In genomic region chr2:39994151-39994550, GRCh38 we compare ENCODE assay signal across 22 cellular contexts.
DNase-seq lines count a peak whose midpoint lies in the region; FAIRE-seq and TF ChIP-seq lines count a peak whose summit lies in the region.
"Had no signal": no experiment of that assay in that cellular context is flagged by ENCODE, and none has a peak within 500 bp of the region (broad histone marks: within the 10 kb centered on the region; RNA-seq: fewer than 3 reads in every experiment).

No MANE protein-coding gene starts in this region.

- H3K36me3 ChIP-seq in BJ (ENCODE audit: control insufficient read depth, insufficient read depth, low read length) (no peaks in the 10 kb centered on the region), bronchial epithelial cell (ENCODE audit: control insufficient read depth, insufficient read depth, low read length) (no peaks in the 10 kb centered on the region), kidney (ENCODE audit: control insufficient read depth in 1 of 2, insufficient read depth in 2 of 2, low read length in 2 of 2) (no peaks in the 10 kb centered on the region), endodermal cell (ENCODE audit: control insufficient read depth, insufficient read depth, low read length) (no peaks in the 10 kb centered on the region)
- H3K36me3 ChIP-seq: adrenal gland, left lung, prostate gland, suprapubic skin had no signal

- POLR2A ChIA-PET in BJ (lab: Charles Lee), result interaction anchor here (0.5 to 0.7 kb wide), 2 partner anchors 10 to 39 kb away, joined by 3 read pairs; no protein-coding TSS in a partner anchor

- no peaks in the 10 kb centered on the region for H3K27me3 Mint-ChIP-seq in endodermal cell (ENCODE audit: insufficient read depth)
- H3K27me3 Mint-ChIP-seq: activated T-cell treated with anti-CD3 and anti-CD28 coated beads, Interleukin-2, amount 50 U/mL, for 24 hours had no signal

- no peaks in the 10 kb centered on the region for H3K9me3 Mint-ChIP-seq in endodermal cell

- H3K4me1 ChIP-seq in kidney (ENCODE audit: control insufficient read depth in 1 of 2, insufficient read depth in 1 of 2, low read depth in 1 of 2, low read length in 2 of 2), result no peaks in the 10 kb centered on the region
- no peaks in the 10 kb centered on the region for H3K4me1 ChIP-seq in endodermal cell (ENCODE audit: control insufficient read depth, insufficient read depth, low read length)
- H3K4me1 ChIP-seq: adrenal gland, left lung, prostate gland, suprapubic skin had no signal

- H3K4me3 Mint-ChIP-seq in endodermal cell, result no peak overlapping the region
- H3K4me3 Mint-ChIP-seq: activated T-cell treated with anti-CD3 and anti-CD28 coated beads, Interleukin-2, amount 50 U/mL, for 24 hours had no signal

- CTCF ChIA-PET in BJ (lab: Yijun Ruan, JAX), result interaction anchor here (0.6 to 1.0 kb wide), 3 partner anchors 13 to 250 kb away, joined by 3 to 7 read pairs (median 5); no protein-coding TSS in a partner anchor

- no peak overlapping the region for H3K27ac Mint-ChIP-seq in endodermal cell
- H3K27ac Mint-ChIP-seq: activated T-cell treated with anti-CD3 and anti-CD28 coated beads, Interleukin-2, amount 50 U/mL, for 24 hours had no signal

- H3K9ac ChIP-seq in kidney (ENCODE audit: low read length in 2 of 2) (no peak overlapping the region), endodermal cell (ENCODE audit: extremely low read depth, low read length, poor library complexity, severe bottlenecking) (no peak overlapping the region)

- TF ChIP-seq CTCF in BJ (IDR thresholded peaks at IDR 0.05; ENCODE audit: insufficient read depth, low read depth, low read length), result no peak
- no peak for TF ChIP-seq CTCF in bronchial epithelial cell (IDR thresholded peaks at IDR 0.05; ENCODE audit: insufficient read depth, low read length, severe bottlenecking)
- no peak for TF ChIP-seq CTCF in kidney (IDR thresholded peaks at IDR 0.05; ENCODE audit: borderline replicate concordance, extremely low read depth, insufficient read depth)
- TF ChIP-seq CTCF in endodermal cell (conservative IDR thresholded peaks at IDR 0.05), result no peak

- FAIRE-seq in bronchial epithelial cell (lab: Jason Lieb, UNC) (no peak), kidney (lab: Jason Lieb, UNC) (peak; percentile 77)
- FAIRE-seq: GM12892, HepG2 had no signal

- H3K27ac ChIP-seq in kidney (ENCODE audit: low read depth in 2 of 2, low read length in 2 of 2), result no peak overlapping the region
- H3K27ac ChIP-seq in endodermal cell (ENCODE audit: low read depth, low read length), result no peak overlapping the region
- H3K27ac ChIP-seq: adrenal gland, C4-2B, dorsolateral prefrontal cortex, left lung, prostate gland, suprapubic skin had no signal

- no peaks in the 10 kb centered on the region for H3K27me3 ChIP-seq in BJ (ENCODE audit: control insufficient read depth, insufficient read depth, low read length)
- H3K27me3 ChIP-seq in bronchial epithelial cell (ENCODE audit: control insufficient read depth, insufficient read depth, low read length), result no peaks in the 10 kb centered on the region
- no peaks in the 10 kb centered on the region for H3K27me3 ChIP-seq in endodermal cell (ENCODE audit: control insufficient read depth, insufficient read depth, low read length, poor library complexity, severe bottlenecking)
- H3K27me3 ChIP-seq: adrenal gland, dorsolateral prefrontal cortex, left lung, suprapubic skin had no signal

- no peaks in the 10 kb centered on the region for H3K9me3 ChIP-seq in kidney (ENCODE audit: control insufficient read depth in 1 of 2, low read length in 2 of 2)
- no peaks in the 10 kb centered on the region for H3K9me3 ChIP-seq in endodermal cell (ENCODE audit: control insufficient read depth, low read length)
- H3K9me3 ChIP-seq: adrenal gland, left lung, prostate gland, suprapubic skin had no signal

- peak; percentile 30 for DNase-seq in BJ (ENCODE audit: low read depth)
- DNase-seq in NCI-H226, result peak; percentile 71
- DNase-seq in bronchial epithelial cell (ENCODE audit: low read depth), result peak; percentile 90
- DNase-seq in kidney, result no peak
- DNase-seq in islet precursor cell, result no peak
- no peak for DNase-seq in GM19238 (ENCODE audit: insufficient read length, low spot score)
- no peak for DNase-seq in endodermal cell
- DNase-seq in activated naive CD4-positive, alpha-beta T cell treated with Interleukin-2 at 50 U/mL for 16 hours, result no peak
- DNase-seq: activated CD4-positive, alpha-beta T cell treated with anti-CD3 and anti-CD28 coated beads, Interleukin-2, amount 50 U/mL, for 1 hour; activated T-cell treated with anti-CD3 and anti-CD28 coated beads, Interleukin-2, amount 50 U/mL, for 24 hours; adrenal gland; DMS79 treated with DMSO at 0.1 percent for 48 hours; dorsolateral prefrontal cortex; head of caudate nucleus; left lung; SIG-M5; T1000 had no signal

- H3K4me3 ChIP-seq in BJ (ENCODE audit: low read depth, low read length) (no peak overlapping the region), bronchial epithelial cell (ENCODE audit: low read depth, low read length) (no peak overlapping the region), kidney (ENCODE audit: low read length in 2 of 2) (no peak overlapping the region), endodermal cell (ENCODE audit: low read length) (no peak overlapping the region)
- H3K4me3 ChIP-seq: adrenal gland, dorsolateral prefrontal cortex, left lung, prostate gland, suprapubic skin had no signal

- intact Hi-C loops in kidney (cut with DNase I), result no loop called here

- no peaks in the 10 kb centered on the region for H3K36me3 Mint-ChIP-seq in endodermal cell (ENCODE audit: low read depth)

- no peaks in the 10 kb centered on the region for H3K4me1 Mint-ChIP-seq in endodermal cell

Comparison
In these comparisons a context has a peak if more than half of its experiments do, and no peak if none do; other contexts are left out.
1. DNase-seq: peak in BJ (single experiment), NCI-H226 (single experiment) and bronchial epithelial cell (single experiment); none in kidney (single experiment), islet precursor cell (single experiment), GM19238 (single experiment), endodermal cell (single experiment) and activated naive CD4-positive, alpha-beta T cell treated with Interleukin-2 at 50 U/mL for 16 hours (single experiment).